Comparison of ENCODE assay signal across 25 cellular contexts in the genomic region with DNA sequence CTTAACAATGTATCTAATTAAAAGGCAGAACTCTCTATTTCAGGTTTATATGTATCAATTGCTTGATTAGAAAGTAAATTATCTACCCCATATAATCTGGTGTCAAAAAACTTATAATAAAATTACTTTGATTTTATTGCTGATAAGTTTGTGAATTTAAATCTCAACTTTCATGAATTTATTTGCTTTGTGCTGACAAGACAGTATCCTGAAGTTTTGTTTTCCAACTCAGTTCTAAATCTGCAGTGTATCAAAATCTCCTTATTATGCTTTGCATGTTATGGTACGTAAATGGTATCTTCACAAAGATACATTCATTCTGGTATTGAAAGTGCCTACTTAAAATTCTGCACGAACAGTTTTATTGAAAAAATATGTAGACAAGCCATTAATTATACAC.
"Had no signal": no experiment of that assay in that cellular context is flagged by ENCODE, and none has a peak within 500 bp of the region (broad histone marks: within the 10 kb centered on the region; RNA-seq: fewer than 3 reads in every experiment).

No MANE protein-coding gene starts in this region.

- H3K9me3 ChIP-seq: adrenal gland, body of pancreas, colonic mucosa had no signal

- H3K4me3 ChIP-seq: adrenal gland, body of pancreas, colonic mucosa had no signal

- H3K27me3 ChIP-seq: adrenal gland, body of pancreas, colonic mucosa had no signal

- H3K27ac ChIP-seq: adrenal gland, body of pancreas, colonic mucosa had no signal

- H3K36me3 ChIP-seq: adrenal gland, colonic mucosa had no signal

- H3K4me1 ChIP-seq: adrenal gland, body of pancreas, colonic mucosa had no signal

- ATAC-seq: activated CD4-positive, alpha-beta T cell treated with anti-CD3 and anti-CD28 coated beads for 36 hours; activated CD8-positive, alpha-beta memory T cell treated with anti-CD3 and anti-CD28 coated beads, Interleukin-2, amount 10 ng/mL, durations not matched to agents 7 days and 5 days; activated CD8-positive, alpha-beta T cell treated with anti-CD3 and anti-CD28 coated beads, Interleukin-2, amount 10 ng/mL, durations not matched to agents 7 days and 5 days; activated naive CD8-positive, alpha-beta T cell treated with anti-CD3 and anti-CD28 coated beads, Interleukin-2, amount 50 U/mL, for 24 hours; body of pancreas; esophagus mucosa had no signal

- DNase-seq: activated CD4-positive, alpha-beta memory T cell treated with anti-CD3 and anti-CD28 coated beads for 36 hours; activated CD4-positive, alpha-beta T cell treated with anti-CD3 and anti-CD28 coated beads for 36 hours; activated CD4-positive, alpha-beta T cell treated with anti-CD3 and anti-CD28 coated beads, Interleukin-2, amount 10 ng/mL, durations not matched to agents 24 days and 14 days; activated CD4-positive, CD25-positive, alpha-beta regulatory T cell; activated CD4-positive, CD25-positive, alpha-beta regulatory T cell treated with anti-CD3 and anti-CD28 coated beads, Interleukin-2, amount 50 U/mL, for 72 hours; activated CD8-positive, alpha-beta memory T cell treated with anti-CD3 and anti-CD28 coated beads, Interleukin-2, amount 10 ng/mL, durations not matched to agents 7 days and 5 days; activated CD8-positive, alpha-beta memory T cell treated with anti-CD3 and anti-CD28 coated beads, Interleukin-2, amount 50 U/mL, for 4 hours; activated CD8-positive, alpha-beta T cell treated with anti-CD3 and anti-CD28 coated beads, Interleukin-2, amount 10 ng/mL, durations not matched to agents 7 days and 5 days; activated effector memory CD4-positive, alpha-beta T cell treated with anti-CD3 and anti-CD28 coated beads, Interleukin-2, amount 50 U/mL, for 16 hours; activated naive CD4-positive, alpha-beta T cell treated with anti-CD3 and anti-CD28 coated beads for 36 hours; activated naive CD8-positive, alpha-beta T cell treated with anti-CD3 and anti-CD28 coated beads for 36 hours; activated naive CD8-positive, alpha-beta T cell treated with anti-CD3 and anti-CD28 coated beads, Interleukin-2, amount 50 U/mL, for 24 hours; activated T-cell treated with anti-CD3 and anti-CD28 coated beads, Interleukin-2, amount 50 U/mL, for 1 hour; activated T-cell treated with anti-CD3 and anti-CD28 coated beads, Interleukin-2, amount 50 U/mL, for 48 hours; adrenal gland; amygdala; aorta; body of pancreas; caudate nucleus; colonic mucosa; effector CD8-positive, alpha-beta T cell; foreskin fibroblast; head of caudate nucleus; T-helper 2 cell had no signal
